15 cellular contexts compared by ENCODE assay signal in the genomic region with DNA sequence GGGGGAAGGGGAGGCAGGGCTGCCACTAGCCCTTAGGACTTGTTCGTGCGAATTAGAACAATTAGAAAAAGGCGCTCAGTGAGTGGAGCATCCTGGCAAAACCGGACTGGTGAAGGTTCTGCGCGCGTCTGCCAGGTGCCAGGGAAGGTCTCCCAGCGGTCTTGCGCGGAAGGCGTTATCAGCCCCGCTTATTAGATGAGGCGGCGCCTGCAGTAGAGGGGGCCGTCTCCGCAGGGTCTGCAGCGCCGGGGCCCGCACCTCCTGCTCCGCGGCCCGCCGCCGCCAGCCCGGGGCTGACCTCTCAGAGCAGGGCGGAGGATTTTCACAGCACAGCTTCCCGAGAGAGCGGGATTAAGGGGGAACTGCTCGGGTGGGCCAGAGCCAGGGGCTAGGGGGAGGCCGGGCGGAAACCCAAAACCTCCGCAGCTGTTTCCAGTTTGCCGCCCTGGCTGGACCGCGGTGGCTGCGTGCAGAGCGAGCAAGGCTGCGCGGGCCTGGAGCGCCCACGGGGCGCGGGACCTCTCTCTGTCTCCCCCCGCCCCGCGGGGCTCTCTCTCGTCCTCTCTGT.
DNase-seq lines count a peak whose midpoint lies in the region; ATAC-seq and TF ChIP-seq lines count a peak whose summit lies in the region.
"Had no signal": no experiment of that assay in that cellular context is flagged by ENCODE, and none has a peak within 500 bp of the region (broad histone marks: within the 10 kb centered on the region; RNA-seq: fewer than 3 reads in every experiment).

No MANE protein-coding gene starts in this region.

- no peaks in the 10 kb centered on the region for H3K36me3 ChIP-seq in BLaER1 treated with 17β-estradiol and CSF1 and Interleukin-3, amounts not matched to agents 10 nM and 100 nM
- H3K36me3 ChIP-seq in HUES48 (ENCODE audit: control insufficient read depth, insufficient read depth, low read length): no peaks in the 10 kb centered on the region
- no peaks in the 10 kb centered on the region for H3K36me3 ChIP-seq in lung (ENCODE audit: control insufficient read depth in 2 of 2, insufficient read depth in 2 of 2, low read length in 2 of 2)
- H3K36me3 ChIP-seq in mesenchymal stem cell (ENCODE audit: control insufficient read depth in 1 of 2, insufficient read depth in 2 of 2, low read depth in 1 of 2, low read length in 2 of 2): no peaks in the 10 kb centered on the region
- H3K36me3 ChIP-seq: neutrophil had no signal

- H3K79me1 ChIP-seq in mesenchymal stem cell (replicated peaks; ENCODE audit: low read length, poor library complexity, severe bottlenecking): no peaks in the 10 kb centered on the region

- H4K8ac ChIP-seq in mesenchymal stem cell (ENCODE audit: low read length): no peak overlapping the region

- H2BK5ac ChIP-seq in mesenchymal stem cell (ENCODE audit: low read depth, low read length, poor library complexity, severe bottlenecking): no peak overlapping the region

- H3K9me3 ChIP-seq in BLaER1 treated with 17β-estradiol and CSF1 and Interleukin-3, amounts not matched to agents 10 nM and 100 nM (replicated peaks in 1 of 11): no peaks in the 10 kb centered on the region
- H3K9me3 ChIP-seq in HUES48 (ENCODE audit: control insufficient read depth, insufficient read depth, low read length) (no peaks in the 10 kb centered on the region), lung (ENCODE audit: control insufficient read depth in 2 of 2, insufficient read depth in 1 of 2, low read length in 1 of 2) (no peaks in the 10 kb centered on the region), mesenchymal stem cell (ENCODE audit: control insufficient read depth, low read length) (no peaks in the 10 kb centered on the region)
- H3K9me3 ChIP-seq: neutrophil had no signal

- 4 to 11% methylated on average over 47 of the region's 47 CpGs for WGBS in lung, 2 donors
- 6% methylated on average over 33 of the region's 47 CpGs for WGBS in mesenchymal stem cell

- H2BK120ac ChIP-seq in mesenchymal stem cell (ENCODE audit: low read depth, low read length): no peak overlapping the region

- peak overlapping the region; percentile 40 to 62 (median 52) for H3K4me3 ChIP-seq in BLaER1 treated with 17β-estradiol and CSF1 and Interleukin-3, amounts not matched to agents 10 nM and 100 nM
- H3K4me3 ChIP-seq in HUES48 (ENCODE audit: low read depth, low read length): peak overlapping the region; percentile 56
- peak overlapping the region; percentile 36 for H3K4me3 ChIP-seq in choroid plexus epithelial cell (ENCODE audit: low read depth, low read length)
- H3K4me3 ChIP-seq in lung: no peak overlapping the region
- peak overlapping the region in 1 of 2 experiments; percentile 24 for H3K4me3 ChIP-seq in mesenchymal stem cell (ENCODE audit: insufficient read depth in 1 of 2, low read depth in 1 of 2, low read length in 2 of 2)
- H3K4me3 ChIP-seq: SK-N-MC had no signal

- peaks cover 17 to 68% (median 60%) of the 10 kb centered on the region in 10 experiments for H3K4me1 ChIP-seq in BLaER1 treated with 17β-estradiol and CSF1 and Interleukin-3, amounts not matched to agents 10 nM and 100 nM
- H3K4me1 ChIP-seq in HUES48 (ENCODE audit: control insufficient read depth, insufficient read depth, low read length) (peaks cover 4% of the 10 kb centered on the region; the same call in 1 of the 2 replicates), lung (ENCODE audit: control insufficient read depth in 2 of 2, insufficient read depth in 2 of 2, low read length in 2 of 2) (peaks cover 0 to 6% of the 10 kb centered on the region in 2 donors), mesenchymal stem cell (ENCODE audit: control insufficient read depth, insufficient read depth, low read depth, low read length) (no peaks in the 10 kb centered on the region)

- H3K14ac ChIP-seq in mesenchymal stem cell (ENCODE audit: low read length in 2 of 2): no peak overlapping the region

- H3K18ac ChIP-seq in mesenchymal stem cell (ENCODE audit: low read depth in 1 of 2, low read length in 2 of 2): no peak overlapping the region

- H3K23ac ChIP-seq in mesenchymal stem cell (ENCODE audit: low read length in 2 of 2): peak overlapping the region in 1 of 2 experiments; percentile 81

- peak overlapping the region in 10 of 11 experiments; percentile 0 to 63 (median 50); a peak in 15 of 22 replicates for H3K9ac ChIP-seq in BLaER1 treated with 17β-estradiol and CSF1 and Interleukin-3, amounts not matched to agents 10 nM and 100 nM
- H3K9ac ChIP-seq in HUES48 (ENCODE audit: low read depth, low read length) (no peak overlapping the region), mesenchymal stem cell (ENCODE audit: low read length) (no peak overlapping the region)

- peaks cover 0 to 32% (median 6%) of the 10 kb centered on the region in 11 experiments; a peak in 11 of 22 replicates for H3K27me3 ChIP-seq in BLaER1 treated with 17β-estradiol and CSF1 and Interleukin-3, amounts not matched to agents 10 nM and 100 nM
- peaks cover 47% of the 10 kb centered on the region for H3K27me3 ChIP-seq in HUES48 (ENCODE audit: control insufficient read depth, insufficient read depth, low read length)
- no peaks in the 10 kb centered on the region for H3K27me3 ChIP-seq in lung (ENCODE audit: control insufficient read depth, insufficient read depth)
- peaks cover 46 to 70% of the 10 kb centered on the region in 2 experiments for H3K27me3 ChIP-seq in mesenchymal stem cell (ENCODE audit: control insufficient read depth in 1 of 2, insufficient read depth in 1 of 2, low read length in 2 of 2)

- no peak overlapping the region for H2BK15ac ChIP-seq in mesenchymal stem cell (ENCODE audit: low read depth, poor library complexity, severe bottlenecking)

- H4K91ac ChIP-seq in mesenchymal stem cell (ENCODE audit: low read length): no peak overlapping the region

- peak overlapping the region in 1 of 11 experiments; percentile 15; a peak in 1 of 22 replicates for H3K27ac ChIP-seq in BLaER1 treated with 17β-estradiol and CSF1 and Interleukin-3, amounts not matched to agents 10 nM and 100 nM
- H3K27ac ChIP-seq in HUES48 (ENCODE audit: low read depth, low read length) (no peak overlapping the region), lung (ENCODE audit: low read depth in 1 of 2, low read length in 1 of 2) (no peak overlapping the region), mesenchymal stem cell (ENCODE audit: low read length, poor library complexity, severe bottlenecking) (no peak overlapping the region)
- H3K27ac ChIP-seq: C4-2B, neutrophil, SK-N-MC had no signal

- no peak for ATAC-seq in lung (ENCODE audit: insufficient read depth, low FRiP score)
- ATAC-seq in HG02870 (IDR thresholded peaks at IDR 0.05; ENCODE audit: unreplicated experiment): no peak
- ATAC-seq: stimulated activated effector memory CD8-positive, alpha-beta T cell treated with anti-CD3 and anti-CD28 coated beads, Interleukin-12 subunit alpha, Interleukin-12 subunit beta, amount 100 ng/mL, for 72 hours had no signal

- peaks cover 0 to 8% (median 0%) of the 10 kb centered on the region in 11 experiments; a peak in 3 of 22 replicates for H4K20me1 ChIP-seq in BLaER1 treated with 17β-estradiol and CSF1 and Interleukin-3, amounts not matched to agents 10 nM and 100 nM

- TF ChIP-seq CTCF in choroid plexus epithelial cell (conservative IDR thresholded peaks at IDR 0.05; ENCODE audit: low read depth, low read length) (no peak), lung (IDR thresholded peaks at IDR 0.05; ENCODE audit: control extremely low read depth, extremely low read depth) (no peak)

- DNase-seq in choroid plexus epithelial cell (ENCODE audit: low read depth) (no peak), lung (ENCODE audit: low spot score) (peak; percentile 21), putamen (ENCODE audit: low spot score) (no peak), mesenchymal stem cell (no peak)
- no peak for DNase-seq in stimulated activated CD4-positive, alpha-beta T cell treated with anti-CD3 and anti-CD28 coated beads, Interleukin-2, amount 100 ng/mL, for 24 hours
- DNase-seq: activated CD4-positive, CD25-positive, alpha-beta regulatory T cell treated with anti-CD3 and anti-CD28 coated beads, Interleukin-2, amount 50 U/mL, for 72 hours; kidney; NCI-H774 had no signal

- no peak overlapping the region for H2AK5ac ChIP-seq in mesenchymal stem cell (ENCODE audit: low read length, severe bottlenecking)

- peak overlapping the region; percentile 93 to 99 (median 98) for H3K4me2 ChIP-seq in BLaER1 treated with 17β-estradiol and CSF1 and Interleukin-3, amounts not matched to agents 10 nM and 100 nM
- H3K4me2 ChIP-seq in mesenchymal stem cell (ENCODE audit: low read length, poor library complexity, severe bottlenecking): no peak overlapping the region

- no peak overlapping the region for H2AFZ ChIP-seq in mesenchymal stem cell (ENCODE audit: low read depth, low read length)

- H3K4ac ChIP-seq in mesenchymal stem cell (ENCODE audit: low read depth in 1 of 2, low read length in 2 of 2): no peak overlapping the region

- H2BK12ac ChIP-seq in mesenchymal stem cell (ENCODE audit: low read length in 2 of 2): no peak overlapping the region

Comparison
In these comparisons a context has a peak if more than half of its experiments do, and no peak if none do; other contexts are left out.
1. H3K9ac ChIP-seq: peak in BLaER1 treated with 17β-estradiol and CSF1 and Interleukin-3, amounts not matched to agents 10 nM and 100 nM (10 of 11); none in HUES48 (single experiment) and mesenchymal stem cell (single experiment).